Comparison of ENCODE assay signal across 1 cellular context in genomic region chr1:36966242-36966641, GRCh38.
TF ChIP-seq lines count a peak whose summit lies in the region.

No MANE protein-coding gene starts in this region.

TF ChIP-seq in HEK293, 187 proteins besides CTCF, POLR2A, EP300 and RAD21 (continued from another document):
- peak; percentile 96 for TF ChIP-seq REST (tag by site-specific recombination; IDR thresholded peaks at IDR 0.05)
